In genomic region chr5:76703707-76704106, GRCh38 we compare ENCODE assay signal across 2 cellular contexts.
TF ChIP-seq lines count a peak whose summit lies in the region.

No MANE protein-coding gene starts in this region.

TF ChIP-seq in IMR-90, 13 proteins besides CTCF, POLR2A, EP300 and RAD21:
- TF ChIP-seq BHLHE40 (IDR thresholded peaks at IDR 0.05; ENCODE audit: low read depth, low read length) (no peak), CEBPB (IDR thresholded peaks at IDR 0.05; ENCODE audit: low read depth, low read length) (no peak), CHD1 (IDR thresholded peaks at IDR 0.05; ENCODE audit: low read depth, low read length) (no peak), USF2 (IDR thresholded peaks at IDR 0.05; ENCODE audit: low read depth, low read length) (no peak), ELK1 (IDR thresholded peaks at IDR 0.05; ENCODE audit: borderline replicate concordance, low read depth, low read length) (no peak), MXI1 (IDR thresholded peaks at IDR 0.05; ENCODE audit: borderline replicate concordance, low read depth, low read length) (no peak)

TF ChIP-seq in endothelial cell of umbilical vein, 7 proteins besides CTCF, POLR2A, EP300 and RAD21:
- no peak for TF ChIP-seq POLR2AphosphoS5 (IDR thresholded peaks at IDR 0.05; ENCODE audit: insufficient read depth, low read depth, low read length)
- TF ChIP-seq JUN (IDR thresholded peaks at IDR 0.05; ENCODE audit: borderline replicate concordance, insufficient read depth, insufficient read length, low read depth), result no peak
- no peak for TF ChIP-seq MAX (IDR thresholded peaks at IDR 0.05; ENCODE audit: insufficient read depth, insufficient read length)
- TF ChIP-seq EZH2 (IDR thresholded peaks at IDR 0.05; ENCODE audit: borderline replicate concordance, low read depth, low read length, severe bottlenecking), result no peak
- peak; percentile 38 for TF ChIP-seq GATA2 (IDR thresholded peaks at IDR 0.05; ENCODE audit: insufficient read depth, insufficient read length, low read depth, low read length)
